Comparison of ENCODE assay signal across 8 cellular contexts in the genomic region with DNA sequence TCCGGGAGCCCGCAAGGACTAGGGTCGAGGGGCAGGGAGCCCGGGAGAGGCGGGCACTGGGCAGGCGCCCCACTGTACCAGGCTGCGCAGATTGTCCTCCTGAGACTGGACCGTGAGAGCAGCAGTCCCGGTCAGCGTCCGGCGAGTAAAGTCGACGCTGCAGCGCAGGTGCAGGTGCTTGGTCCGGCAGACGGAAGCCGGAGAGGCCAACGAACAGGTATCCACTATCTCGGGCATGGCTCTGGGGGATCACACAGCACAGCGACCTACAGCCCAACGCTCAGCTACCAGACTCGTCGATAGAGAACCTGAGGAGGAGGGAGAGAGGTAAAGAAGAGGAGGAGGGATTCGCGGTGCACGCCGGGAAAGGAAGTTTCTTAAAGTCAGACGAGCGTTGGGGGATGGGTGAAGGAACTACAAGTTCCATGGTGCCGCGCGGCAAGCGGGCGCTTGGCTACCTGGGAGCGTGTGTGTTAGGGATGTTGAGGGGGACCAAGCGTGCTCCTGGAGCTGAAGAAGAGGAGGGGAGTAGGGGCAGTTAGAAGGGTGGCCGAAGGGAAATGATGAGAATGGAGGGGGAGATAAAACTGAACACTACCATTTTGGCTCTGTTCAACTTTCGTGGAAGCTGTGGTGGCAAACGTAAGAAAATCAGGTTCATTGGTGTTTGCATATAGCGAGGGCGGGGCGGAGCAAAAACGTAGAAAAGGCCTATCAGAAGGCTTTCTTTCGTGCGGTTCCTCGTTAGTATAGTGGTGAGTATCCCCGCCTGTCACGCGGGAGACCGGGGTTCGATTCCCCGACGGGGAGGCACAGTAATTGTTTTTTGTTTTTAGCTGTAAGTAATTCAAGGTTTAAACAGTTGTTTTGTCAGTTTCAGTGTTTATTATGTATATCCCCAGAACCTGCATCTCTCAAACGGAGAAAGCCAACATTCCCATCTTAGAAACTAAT. TPM values are rescaled to one million over a fixed set of nuclear protein-coding genes. Genes with fewer than 3 reads are reported as not detected.
A peak's percentile ranks its signal among the peaks of the same experiment; 100 is the strongest.
DNase-seq lines count a peak whose midpoint lies in the region; ATAC-seq, FAIRE-seq and TF ChIP-seq lines count a peak whose summit lies in the region.

A gene (minus strand): TSS at position 305 of the 954 bp plus-strand sequence. CDS start 68 bp downstream, at position 237.

- WGBS in aorta, 2 donors, result 0 to 1% methylated on average over 54 to 55 of the region's 55 CpGs

- DNase-seq in GM18507 (ENCODE audit: extremely low spot score, insufficient read length, low read depth), result peak; percentile 88
- peak; percentile 97 to 99 for DNase-seq in NCI-H1930 (lab: John Stamatoyannopoulos, UW)
- DNase-seq in T-helper 2 cell treated with Interferon-gamma antibody and Interleukin-4, amounts not matched to agents 5 μg/mL and 100 μg/mL, for 36 hours (ENCODE audit: low spot score), result peak; percentile 94
- peak; percentile 93 for DNase-seq in astrocyte (ENCODE audit: low read depth)
- DNase-seq in hepatic stellate cell (ENCODE audit: low spot score), result peak; percentile 90
- DNase-seq in aorta, result peak; percentile 97 to 98

- TF ChIP-seq CTCF in astrocyte (IDR thresholded peaks at IDR 0.05; ENCODE audit: insufficient read depth, low read depth, low read length), result no peak

- H3K27ac ChIP-seq in astrocyte (ENCODE audit: low read depth, low read length) (peak within 1 kb of the TSS; percentile 40), rectal smooth muscle tissue (ENCODE audit: low read depth, low read length) (peak within 1 kb of the TSS; percentile 86), aorta (ENCODE audit: low read depth in 1 of 2, low read length in 2 of 2) (peak within 1 kb of the TSS in 1 of 2 donors; percentile 49)

- H3K9me3 ChIP-seq in astrocyte (ENCODE audit: insufficient read depth, low read depth, low read length) (no peaks in the 10 kb centered on the region), aorta (ENCODE audit: control insufficient read depth, low read length) (no peaks in the 10 kb centered on the region)

- H4K20me1 ChIP-seq in astrocyte (ENCODE audit: insufficient read depth, low read length), result peaks cover 5% of the 10 kb centered on the region

- no peak within 1 kb of the TSS for H3K4me3 Mint-ChIP-seq in T-helper 2 cell treated with Interferon-gamma antibody and Interleukin-4, amounts not matched to agents 5 μg/mL and 100 μg/mL, for 36 hours
- H3K4me3 Mint-ChIP-seq in astrocyte (ENCODE audit: unreplicated experiment), result no peak within 1 kb of the TSS

- H3K4me1 ChIP-seq in astrocyte (ENCODE audit: insufficient read depth, low read length) (peaks cover 3% of the 10 kb centered on the region), rectal smooth muscle tissue (ENCODE audit: control insufficient read depth, insufficient read depth, low read length) (peaks cover 7% of the 10 kb centered on the region), aorta (ENCODE audit: control insufficient read depth in 1 of 2, insufficient read depth in 2 of 2, low read length in 2 of 2) (peaks cover 0 to 1% of the 10 kb centered on the region in 2 donors)

- peak; percentile 98 for FAIRE-seq in GM18507 (lab: Jason Lieb, UNC)
- FAIRE-seq in astrocyte (lab: Jason Lieb, UNC), result peak; percentile 67

- H3K4me2 ChIP-seq in astrocyte (ENCODE audit: low read length), result peak within 1 kb of the TSS; percentile 99

- H3K9ac ChIP-seq in astrocyte (ENCODE audit: low read length) (peak within 1 kb of the TSS; percentile 83), rectal smooth muscle tissue (ENCODE audit: low read length) (peak within 1 kb of the TSS; percentile 70)

- H3K36me3 ChIP-seq in astrocyte (ENCODE audit: insufficient read depth, low read length) (no peaks in the 10 kb centered on the region), rectal smooth muscle tissue (ENCODE audit: control insufficient read depth, insufficient read depth, low read length) (no peaks in the 10 kb centered on the region), aorta (ENCODE audit: control insufficient read depth in 1 of 2, insufficient read depth in 2 of 2, low read length in 1 of 2) (no peaks in the 10 kb centered on the region)

- H3K9me3 Mint-ChIP-seq in T-helper 2 cell treated with Interferon-gamma antibody and Interleukin-4, amounts not matched to agents 5 μg/mL and 100 μg/mL, for 36 hours, result no peaks in the 10 kb centered on the region
- H3K9me3 Mint-ChIP-seq in astrocyte (ENCODE audit: unreplicated experiment), result no peaks in the 10 kb centered on the region

- H3K27me3 ChIP-seq in astrocyte (ENCODE audit: insufficient read depth, low read length), result no peaks in the 10 kb centered on the region
- H3K27me3 ChIP-seq in rectal smooth muscle tissue (ENCODE audit: control insufficient read depth, insufficient read depth, low read length), result no peaks in the 10 kb centered on the region
- no peaks in the 10 kb centered on the region for H3K27me3 ChIP-seq in aorta (ENCODE audit: control insufficient read depth in 1 of 2, insufficient read depth in 2 of 2, low read length in 1 of 2)

- H2AFZ ChIP-seq in astrocyte (ENCODE audit: low read depth, low read length), result peak within 1 kb of the TSS; percentile 97

- ATAC-seq in HG02973 (IDR thresholded peaks at IDR 0.05; ENCODE audit: unreplicated experiment) (peak; percentile 87), aorta (ENCODE audit: low FRiP score) (peak; percentile 100)

- intact Hi-C loops in aorta (cut with DNase I), result no loop called here

- H3K36me3 Mint-ChIP-seq in T-helper 2 cell treated with Interferon-gamma antibody and Interleukin-4, amounts not matched to agents 5 μg/mL and 100 μg/mL, for 36 hours (ENCODE audit: low read depth), result no peaks in the 10 kb centered on the region
- H3K36me3 Mint-ChIP-seq in astrocyte (ENCODE audit: low read depth, unreplicated experiment), result no peaks in the 10 kb centered on the region

- H3K27me3 Mint-ChIP-seq in T-helper 2 cell treated with Interferon-gamma antibody and Interleukin-4, amounts not matched to agents 5 μg/mL and 100 μg/mL, for 36 hours (ENCODE audit: low read depth), result no peaks in the 10 kb centered on the region
- no peaks in the 10 kb centered on the region for H3K27me3 Mint-ChIP-seq in astrocyte (ENCODE audit: low read depth, unreplicated experiment)

- H3K27ac Mint-ChIP-seq in T-helper 2 cell treated with Interferon-gamma antibody and Interleukin-4, amounts not matched to agents 5 μg/mL and 100 μg/mL, for 36 hours, result no peak within 1 kb of the TSS
- H3K27ac Mint-ChIP-seq in astrocyte (ENCODE audit: unreplicated experiment), result no peak within 1 kb of the TSS

- H3K79me2 ChIP-seq in astrocyte (ENCODE audit: insufficient read depth, low read length), result peaks cover 11% of the 10 kb centered on the region

- H3K4me1 Mint-ChIP-seq in T-helper 2 cell treated with Interferon-gamma antibody and Interleukin-4, amounts not matched to agents 5 μg/mL and 100 μg/mL, for 36 hours (ENCODE audit: low read depth), result peaks cover 12% of the 10 kb centered on the region
- peaks cover 5% of the 10 kb centered on the region for H3K4me1 Mint-ChIP-seq in astrocyte (ENCODE audit: low read depth, unreplicated experiment)

- peak within 1 kb of the TSS; percentile 82 for H3K4me3 ChIP-seq in astrocyte (ENCODE audit: insufficient read depth, low read depth, low read length)
- H3K4me3 ChIP-seq in rectal smooth muscle tissue (ENCODE audit: low read length), result peak within 1 kb of the TSS; percentile 85
- H3K4me3 ChIP-seq in aorta (ENCODE audit: low read length in 2 of 2), result peak within 1 kb of the TSS; percentile 73 to 81

RNA-seq across cellular contexts. Expression of the gene that starts here (rescaled TPM):
- total RNA-seq in astrocyte, result 63.7 and 67.6 TPM in 2 replicates
- 10 to 100 TPM; 45.5 to 66.8 TPM for total RNA-seq in aorta
- polyA plus RNA-seq in aorta, result 10 to 100 TPM; 52.1 to 56.8 TPM
